ENCODE assay signal across 15 cellular contexts in the genomic region with DNA sequence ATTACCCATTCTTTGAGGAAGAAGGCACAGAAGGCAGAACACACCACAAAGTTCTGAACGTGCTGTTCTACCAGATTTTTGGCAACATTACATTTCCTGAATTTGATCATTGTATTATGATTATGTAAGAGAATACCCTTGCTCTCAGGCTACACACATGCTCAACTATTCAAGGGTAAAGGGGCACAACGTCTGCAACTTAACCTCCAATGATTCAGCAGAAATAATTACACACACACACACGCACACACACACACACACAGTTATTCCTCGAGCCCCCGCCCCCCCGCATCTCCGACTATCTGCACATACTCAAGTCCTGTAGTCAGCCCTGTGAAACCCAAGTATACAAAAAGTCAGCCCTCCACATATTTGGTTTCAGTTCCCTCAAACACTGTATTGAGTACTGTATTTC. TPM values are rescaled to one million over a fixed set of nuclear protein-coding genes. Genes with fewer than 3 reads are reported as not detected.
A peak's percentile ranks its signal among the peaks of the same experiment; 100 is the strongest.
DNase-seq lines count a peak whose midpoint lies in the region; ATAC-seq and TF ChIP-seq lines count a peak whose summit lies in the region.
"Had no signal": no experiment of that assay in that cellular context is flagged by ENCODE, and none has a peak within 500 bp of the region (broad histone marks: within the 10 kb centered on the region; RNA-seq: fewer than 3 reads in every experiment).

No MANE protein-coding gene starts in this region.

- TF ChIP-seq POLR2A in upper lobe of left lung (IDR thresholded peaks at IDR 0.05), result no peak

- H3K27me3 ChIP-seq in upper lobe of left lung, result no peaks in the 10 kb centered on the region

- DNase-seq in Right ventricle myocardium inferior (ENCODE audit: missing footprints), result no peak
- no peak for DNase-seq in cardiac septum (ENCODE audit: low spot score)
- peak; percentile 88 to 97 for DNase-seq in cardiac fibroblast (ENCODE audit: low read depth in 2 of 2)
- no peak for DNase-seq in left lobe of liver (ENCODE audit: low spot score)
- peak in 1 of 2 donors; percentile 37 for DNase-seq in upper lobe of left lung
- no peak for DNase-seq in HuH-7.5 (ENCODE audit: low spot score)
- no peak for DNase-seq in OCI-M2 (lab: John Stamatoyannopoulos, UW; ENCODE audit: unreplicated experiment)
- DNase-seq in stimulated activated CD4-positive, alpha-beta T cell treated with anti-CD3 and anti-CD28 coated beads, Interleukin-4, amount 100 ng/mL, for 24 hours, result no peak
- DNase-seq: activated CD4-positive, alpha-beta T cell treated with anti-CD3 and anti-CD28 coated beads, Interleukin-2, amount 10 ng/mL, durations not matched to agents 7 days and 5 days; amniotic stem cell; erythroblast; GDM1; H9; left cardiac atrium; NCI-H345 had no signal

- intact Hi-C loops in Right ventricle myocardium inferior (cut with DNase I) (no loop called here), cardiac septum (cut with DNase I) (no loop called here)

- H3K9me3 ChIP-seq in upper lobe of left lung, result no peaks in the 10 kb centered on the region

- peak in 3 of 4 donors; percentile 10 to 94 (median 88) for TF ChIP-seq EP300 in upper lobe of left lung (IDR thresholded peaks at IDR 0.05)

- peak overlapping the region; percentile 53 to 91 (median 75) for H3K27ac ChIP-seq in upper lobe of left lung

- H3K36me3 ChIP-seq in upper lobe of left lung, result peaks cover 29 to 100% (median 73%) of the 10 kb centered on the region in 4 donors

- no peak for TF ChIP-seq CTCF in cardiac fibroblast (IDR thresholded peaks at IDR 0.05; ENCODE audit: low read depth, low read length)
- no peak for TF ChIP-seq CTCF in upper lobe of left lung (IDR thresholded peaks at IDR 0.05)

- peaks cover 46 to 63% (median 60%) of the 10 kb centered on the region in 4 donors for H3K4me1 ChIP-seq in upper lobe of left lung

- peak; percentile 22 for ATAC-seq in Right ventricle myocardium inferior
- peak; percentile 45 for ATAC-seq in left lobe of liver
- peak in 1 of 2 donors; percentile 17 for ATAC-seq in upper lobe of left lung (ENCODE audit: low FRiP score in 2 of 2)

- no peak overlapping the region for H3K4me3 ChIP-seq in cardiac fibroblast (replicated peaks in 1 of 2; ENCODE audit: low read depth in 2 of 2, low read length in 2 of 2)
- no peak overlapping the region for H3K4me3 ChIP-seq in upper lobe of left lung

- 46 to 52% methylated on average over 7 of the region's 7 CpGs for WGBS in upper lobe of left lung, 2 donors

RNA-seq across cellular contexts. Expression of a gene that starts 26.8 kb away (rescaled TPM):
- 119 TPM for total RNA-seq in Right ventricle myocardium inferior
- total RNA-seq in cardiac septum, result 84.9 TPM
- 198 TPM for total RNA-seq in left lobe of liver
- 100 to 1,000 TPM in 5 of 6 donors, 10 to 100 TPM in 1; 81.7 to 321 (median 218) TPM for total RNA-seq in upper lobe of left lung

Comparison
In these comparisons a context has a peak if more than half of its experiments do, and no peak if none do; other contexts are left out.
1. DNase-seq: peak in cardiac fibroblast (2 of 2); none in Right ventricle myocardium inferior (single experiment), cardiac septum (single experiment), left lobe of liver (single experiment), HuH-7.5 (single experiment), OCI-M2 (single experiment) and stimulated activated CD4-positive, alpha-beta T cell treated with anti-CD3 and anti-CD28 coated beads, Interleukin-4, amount 100 ng/mL, for 24 hours (single experiment).